Comparison of ENCODE assay signal across 21 cellular contexts in genomic region chr7:148624735-148625134, GRCh38. TPM values are rescaled to one million over a fixed set of nuclear protein-coding genes. Genes with fewer than 3 reads are reported as not detected.
DNase-seq lines count a peak whose midpoint lies in the region; ATAC-seq and TF ChIP-seq lines count a peak whose summit lies in the region.
"Had no signal": no experiment of that assay in that cellular context is flagged by ENCODE, and none has a peak within 500 bp of the region (broad histone marks: within the 10 kb centered on the region; RNA-seq: fewer than 3 reads in every experiment).

No MANE protein-coding gene starts in this region.

- peaks cover 9% of the 10 kb centered on the region for H3K4me1 ChIP-seq in left ventricle myocardium inferior

- POLR2A ChIA-PET in WTC11 (lab: Charles Lee): no interaction called here

- H3K4me3 ChIP-seq in left ventricle myocardium inferior: no peak overlapping the region
- H3K4me3 ChIP-seq: spleen had no signal

- DNase-seq in left ventricle myocardium inferior: no peak
- no peak for DNase-seq in Right ventricle myocardium superior
- no peak for DNase-seq in WTC11 (ENCODE audit: low spot score)
- DNase-seq in NCI-H1417 treated with DMSO at 0.1 percent for 48 hours (lab: John Stamatoyannopoulos, UW): no peak
- DNase-seq: activated CD4-positive, alpha-beta memory T cell treated with anti-CD3 and anti-CD28 coated beads, Interleukin-2, amount 10 ng/mL, durations not matched to agents 7 days and 5 days; CD8-positive, alpha-beta memory T cell; DND-41; erythroblast; HFFc6; left cardiac atrium; NCI-H526 treated with DMSO at 0.1 percent for 48 hours; SHP77 treated with DMSO at 0.1 percent for 48 hours; spleen had no signal

- H3K27ac Mint-ChIP-seq in WTC11 (peak overlapping the region; percentile 28; the same call in 1 of the 2 replicates), nephron (no peak overlapping the region)
- H3K27ac Mint-ChIP-seq: activated CD4-positive, alpha-beta memory T cell treated with anti-CD3 and anti-CD28 coated beads, Interleukin-2, amount 10 ng/mL, durations not matched to agents 7 days and 5 days; HFFc6 had no signal

- CTCF ChIA-PET in WTC11 (lab: Charles Lee): interaction anchor here (2.0 kb wide), 1 partner anchor 13 kb away, joined by 9 read pairs; no protein-coding TSS in a partner anchor

- ATAC-seq in Right ventricle myocardium superior (ENCODE audit: poor library complexity): no peak
- no peak for ATAC-seq in WTC11
- ATAC-seq in HG03095 (IDR thresholded peaks at IDR 0.05; ENCODE audit: unreplicated experiment): no peak
- no peak for ATAC-seq in GM21528 (IDR thresholded peaks at IDR 0.05; ENCODE audit: low FRiP score, unreplicated experiment)

- H3K9me3 Mint-ChIP-seq in WTC11 (no peaks in the 10 kb centered on the region), nephron (no peaks in the 10 kb centered on the region)
- H3K9me3 Mint-ChIP-seq: activated CD4-positive, alpha-beta memory T cell treated with anti-CD3 and anti-CD28 coated beads, Interleukin-2, amount 10 ng/mL, durations not matched to agents 7 days and 5 days; CD8-positive, alpha-beta memory T cell; HFFc6 had no signal

- no peaks in the 10 kb centered on the region for H3K9me3 ChIP-seq in left ventricle myocardium inferior (replicated peaks)
- H3K9me3 ChIP-seq: spleen had no signal

- intact Hi-C loops in left ventricle myocardium inferior (cut with micrococcal nuclease): no loop called here
- intact Hi-C loops in Right ventricle myocardium superior (cut with DNase I): no loop called here

- H3K36me3 ChIP-seq in left ventricle myocardium inferior: no peaks in the 10 kb centered on the region
- H3K36me3 ChIP-seq: spleen had no signal

- H3K4me1 Mint-ChIP-seq in WTC11 (peaks cover 40% of the 10 kb centered on the region), nephron (peaks cover 14% of the 10 kb centered on the region)

- H3K27me3 Mint-ChIP-seq in WTC11 (ENCODE audit: low read depth): no peaks in the 10 kb centered on the region; the same call in 1 of the 2 replicates
- peaks cover 16% of the 10 kb centered on the region for H3K27me3 Mint-ChIP-seq in nephron (ENCODE audit: low read depth)

- no peak overlapping the region for H3K4me3 Mint-ChIP-seq in WTC11
- peak overlapping the region in 2 of 3 experiments; percentile 30 to 52 for H3K4me3 Mint-ChIP-seq in nephron
- H3K4me3 Mint-ChIP-seq: activated CD4-positive, alpha-beta memory T cell treated with anti-CD3 and anti-CD28 coated beads, Interleukin-2, amount 10 ng/mL, durations not matched to agents 7 days and 5 days; CD8-positive, alpha-beta memory T cell; HFFc6 had no signal

- peaks cover 20% of the 10 kb centered on the region for H3K27me3 ChIP-seq in left ventricle myocardium inferior (ENCODE audit: low read depth)

- H3K36me3 Mint-ChIP-seq in WTC11 (0 out of 2 replicates have a peak, but pooled peaks cover 3% of the 10 kb centered on the region), nephron (ENCODE audit: low read depth) (no peaks in the 10 kb centered on the region)

- TF ChIP-seq CTCF in left ventricle myocardium inferior (IDR thresholded peaks at IDR 0.05; ENCODE audit: borderline replicate concordance): no peak
- TF ChIP-seq CTCF in WTC11 (IDR thresholded peaks at IDR 0.05): no peak
- no peak for TF ChIP-seq CTCF in nephron (IDR thresholded peaks at IDR 0.05; ENCODE audit: unreplicated experiment in 3 of 3)

- H3K27ac ChIP-seq in left ventricle myocardium inferior (replicated peaks): peak overlapping the region; percentile 10

TF ChIP-seq in WTC11, 78 proteins besides CTCF, POLR2A, EP300 and RAD21:
- no peak for TF ChIP-seq ZNF671 (CRISPR knock-in tag; IDR thresholded peaks at IDR 0.05)
TF ChIP-seq in WTC11: peak in this region for 0.

RNA-seq across cellular contexts. Expression of gene C7orf33, which starts 34.2 kb away (rescaled TPM):
- total RNA-seq in left ventricle myocardium inferior (not detected), Right ventricle myocardium superior (not detected), WTC11 (2021) (not detected in 3 replicates)
- total RNA-seq: activated CD4-positive, alpha-beta memory T cell treated with anti-CD3 and anti-CD28 coated beads, Interleukin-2, amount 10 ng/mL, durations not matched to agents 7 days and 5 days; CD8-positive, alpha-beta memory T cell; glomerular endothelial cell; HFFc6; left cardiac atrium; mesenteric fat pad; OCI-LY7; pulmonary artery endothelial cell; spleen; T-helper 1 cell treated with Interleukin-12 subunit alpha and Interleukin-12 subunit beta and Interleukin-4 antibody, amounts not matched to agents 30 ng/mL and 1 ng/mL, for 36 hours had no signal
